Comparison of ENCODE assay signal across 17 cellular contexts in genomic region chr19:55684946-55685681, GRCh38. TPM values are rescaled to one million over a fixed set of nuclear protein-coding genes. Genes with fewer than 3 reads are reported as not detected.
A peak's percentile ranks its signal among the peaks of the same experiment; 100 is the strongest.
DNase-seq lines count a peak whose midpoint lies in the region; ATAC-seq, FAIRE-seq and TF ChIP-seq lines count a peak whose summit lies in the region.
"Had no signal": no experiment of that assay in that cellular context is flagged by ENCODE, and none has a peak within 500 bp of the region (broad histone marks: within the 10 kb centered on the region; RNA-seq: fewer than 3 reads in every experiment).

No MANE protein-coding gene starts in this region.

- peak overlapping the region; percentile 94 for H3K27ac Mint-ChIP-seq in Caco-2 (ENCODE audit: unreplicated experiment)
- H3K27ac Mint-ChIP-seq: CD8-positive, alpha-beta T cell; dendritic cell treated with granulocyte-macrophage colony-stimulating factor and Interleukin-4, amounts not matched to agents 40 ng/mL and 50 ng/mL, for 4 days; T-helper 2 cell treated with Interferon-gamma antibody and Interleukin-4, amounts not matched to agents 5 μg/mL and 100 μg/mL, for 36 hours had no signal

- peak overlapping the region; percentile 66; the same call in 1 of the 2 replicates for H3K9ac ChIP-seq in HepG2 (ENCODE audit: insufficient read depth, low read depth, low read length)

- H3K36me3 ChIP-seq in Caco-2 (ENCODE audit: control insufficient read depth, insufficient read depth, low read length) (peaks cover 10% of the 10 kb centered on the region), HepG2 (replicated peaks in 1 of 2; ENCODE audit: control insufficient read depth in 1 of 2, insufficient read depth in 2 of 2, low read length in 2 of 2) (peaks cover 16 to 63% of the 10 kb centered on the region in 2 experiments)

- H3K36me3 Mint-ChIP-seq in Caco-2 (ENCODE audit: insufficient read depth, unreplicated experiment): peaks cover 85% of the 10 kb centered on the region

- 99% methylated on average over 47 of the region's 60 CpGs for WGBS in HepG2 (ENCODE audit: low lambda C conversion rate)

- H3K4me2 ChIP-seq in HepG2 (ENCODE audit: low read depth, low read length): peak overlapping the region; percentile 67

- H3K9me3 ChIP-seq in Caco-2 (no peaks in the 10 kb centered on the region), HepG2 (ENCODE audit: low read length) (no peaks in the 10 kb centered on the region)
- H3K9me3 ChIP-seq: ascending aorta, thyroid gland had no signal

- no peaks in the 10 kb centered on the region for H3K9me3 Mint-ChIP-seq in Caco-2 (ENCODE audit: unreplicated experiment)
- H3K9me3 Mint-ChIP-seq: CD8-positive, alpha-beta T cell; dendritic cell treated with granulocyte-macrophage colony-stimulating factor and Interleukin-4, amounts not matched to agents 40 ng/mL and 50 ng/mL, for 4 days; T-helper 2 cell treated with Interferon-gamma antibody and Interleukin-4, amounts not matched to agents 5 μg/mL and 100 μg/mL, for 36 hours had no signal

- no peak for TF ChIP-seq RAD21 in HepG2 (CRISPR knock-in tag; IDR thresholded peaks at IDR 0.05)

- H2AFZ ChIP-seq in HepG2 (ENCODE audit: low read length): no peak overlapping the region

- intact Hi-C loops in Caco-2 (cut with micrococcal nuclease; ENCODE audit: unreplicated experiment): loop anchor here (1.0 kb wide), 1 partner anchor 17 kb away; no protein-coding TSS in a partner anchor
- intact Hi-C loops in HepG2 (cut with micrococcal nuclease; ENCODE audit: unreplicated experiment): no loop called here

- ATAC-seq in HepG2: no peak
- ATAC-seq in GM18511 (IDR thresholded peaks at IDR 0.05; ENCODE audit: unreplicated experiment): no peak
- ATAC-seq: CD8-positive, alpha-beta T cell; esophagus mucosa had no signal

- peaks cover 33% of the 10 kb centered on the region for H3K79me2 ChIP-seq in HepG2 (ENCODE audit: insufficient read depth, low read length)

- POLR2A ChIA-PET in Caco-2 (lab: Charles Lee): no interaction called here
- POLR2A ChIA-PET in HepG2 (lab: Yijun Ruan, JAX): no interaction called here

- BruUV-seq in Caco-2 (replicated peaks; lab: Mats Ljungman, UMichigan) (no TSS peak), HepG2 (replicated peaks; lab: Mats Ljungman, UMichigan) (no TSS peak)

- no peak for TF ChIP-seq POLR2A in HepG2 (IDR thresholded peaks at IDR 0.05; ENCODE audit: insufficient read depth in 1 of 2, low read depth in 2 of 2, low read length in 2 of 2)

- no peak for TF ChIP-seq CTCF in Caco-2 (IDR thresholded peaks at IDR 0.05; ENCODE audit: insufficient read depth in 1 of 2, low read depth in 1 of 2, low read length in 1 of 2, severe bottlenecking in 1 of 2, unreplicated experiment in 1 of 2)
- TF ChIP-seq CTCF in HepG2 (CRISPR knock-in tag; IDR thresholded peaks at IDR 0.05): no peak

- H3K4me1 ChIP-seq in Caco-2: peaks cover 57% of the 10 kb centered on the region
- peaks cover 63% of the 10 kb centered on the region for H3K4me1 ChIP-seq in HepG2 (ENCODE audit: insufficient read depth, low read length)
- H3K4me1 ChIP-seq: ascending aorta had no signal

- peaks cover 46% of the 10 kb centered on the region for H3K4me1 Mint-ChIP-seq in Caco-2 (ENCODE audit: low read depth, unreplicated experiment)

- H3K27me3 ChIP-seq in Caco-2 (replicated peaks; ENCODE audit: control insufficient read depth, insufficient read depth, low read length): no peaks in the 10 kb centered on the region
- H3K27me3 ChIP-seq in HepG2 (ENCODE audit: control insufficient read depth in 1 of 2, insufficient read depth in 2 of 2, low read length in 2 of 2): no peaks in the 10 kb centered on the region
- H3K27me3 ChIP-seq: ascending aorta, thyroid gland had no signal

- H3K27me3 Mint-ChIP-seq in Caco-2 (ENCODE audit: insufficient read depth, unreplicated experiment): no peaks in the 10 kb centered on the region
- H3K27me3 Mint-ChIP-seq: dendritic cell treated with granulocyte-macrophage colony-stimulating factor and Interleukin-4, amounts not matched to agents 40 ng/mL and 50 ng/mL, for 4 days had no signal

- no peak overlapping the region for H3K4me3 Mint-ChIP-seq in Caco-2 (ENCODE audit: unreplicated experiment)
- H3K4me3 Mint-ChIP-seq: CD8-positive, alpha-beta T cell; dendritic cell treated with granulocyte-macrophage colony-stimulating factor and Interleukin-4, amounts not matched to agents 40 ng/mL and 50 ng/mL, for 4 days; T-helper 2 cell treated with Interferon-gamma antibody and Interleukin-4, amounts not matched to agents 5 μg/mL and 100 μg/mL, for 36 hours had no signal

- FAIRE-seq in HepG2 (lab: Jason Lieb, UNC): no peak

- DNase-seq in Caco-2 (no peak), HepG2 (ENCODE audit: low spot score) (no peak), dermis blood vessel endothelial cell (no peak)
- DNase-seq: activated CD8-positive, alpha-beta memory T cell treated with anti-CD3 and anti-CD28 coated beads, Interleukin-2, amount 50 U/mL, for 4 hours; CD8-positive, alpha-beta T cell; glutamatergic neuron; H7; mesendoderm; NCI-H1436 treated with DMSO at 0.1 percent for 48 hours; NCI-H2227 treated with DMSO at 0.1 percent for 48 hours; stimulated activated CD4-positive, alpha-beta T cell treated with anti-CD3 and anti-CD28 coated beads, Interleukin-4, amount 100 ng/mL, for 24 hours; thyroid gland had no signal

- TF ChIP-seq EP300 in HepG2 (IDR thresholded peaks at IDR 0.05; ENCODE audit: low read depth in 2 of 2, low read length in 2 of 2) (no peak), HepG2 (CRISPR knock-in tag; IDR thresholded peaks at IDR 0.05; ENCODE audit: borderline replicate concordance) (no peak)

- H4K20me1 ChIP-seq in HepG2 (ENCODE audit: insufficient read depth, low read length): no peaks in the 10 kb centered on the region

- in situ Hi-C loops in HepG2 (cut with HindIII; ENCODE audit: extremely low pct_ligation_motif_present, low pct_unique_long_range_greater_than_20kb): no loop called here

- H3K27ac ChIP-seq in HepG2 (ENCODE audit: extremely low read length, insufficient read depth, low read length): peak overlapping the region; percentile 89
- H3K27ac ChIP-seq: ascending aorta, thyroid gland had no signal

- H3K4me3 ChIP-seq in Caco-2 (ENCODE audit: low read depth, low read length) (no peak overlapping the region), HepG2 (replicated peaks in 1 of 3; ENCODE audit: insufficient read depth in 1 of 3, low read depth in 2 of 3, low read length in 3 of 3) (no peak overlapping the region)
- H3K4me3 ChIP-seq: ascending aorta, thyroid gland had no signal

- CTCF ChIA-PET in Caco-2 (lab: Charles Lee): interaction anchor here (1.7 kb wide), 1 partner anchor 14 kb away, joined by 8 read pairs; no protein-coding TSS in a partner anchor
- CTCF ChIA-PET in HepG2 (lab: Yijun Ruan, JAX; ENCODE audit: low intra/inter-chr PET ratio, low total read pairs): no interaction called here

RNA-seq across cellular contexts. Expression of gene EPN1, which starts 10.1 kb away (rescaled TPM):
- total RNA-seq in Caco-2 (2022) (197 and 201 TPM in 2 replicates), HepG2 (2016; rRNA removed; fragmentation: Illumina TruSeq; extraction: Trizol) (28.9 and 32.6 TPM in 2 replicates), dermis blood vessel endothelial cell (71.6 and 243 TPM in 2 replicates)
- 52.8 and 53.7 TPM in 2 replicates for total RNA-seq in HepG2 (2016; cell fraction: cytosol; rRNA removed; fragmentation: Illumina TruSeq; extraction: Trizol; ENCODE audit: low read depth)
- total RNA-seq in HepG2 (2016; cell fraction: insoluble cytoplasmic fraction; rRNA removed; fragmentation: Illumina TruSeq; extraction: Trizol): 25.9 and 29.9 TPM in 2 replicates
- 128 and 129 TPM in 2 replicates for total RNA-seq in HepG2 (2016; cell fraction: membrane; rRNA removed; fragmentation: Illumina TruSeq; extraction: Trizol)
- 16.4 and 20.8 TPM in 2 replicates for total RNA-seq in HepG2 (2016; cell fraction: nucleus; rRNA removed; fragmentation: Illumina TruSeq; extraction: Trizol)
- 31.7 and 43.7 TPM in 2 replicates for polyA plus RNA-seq in HepG2 (2011; rRNA removed)
- polyA plus RNA-seq in HepG2 (2011; cell fraction: cytosol; rRNA removed): 46.0 and 71.9 TPM in 2 replicates
- polyA plus RNA-seq in HepG2 (2011; cell fraction: nucleus; rRNA removed): 59.6 and 61.3 TPM in 2 replicates
- polyA plus RNA-seq in HepG2 (2012): 69.9 and 79.8 TPM in 2 replicates
- 193 and 205 TPM in 2 replicates for polyA plus RNA-seq in HepG2 (2016; cell fraction: cytosol; fragmentation: Illumina TruSeq; extraction: Trizol; ENCODE audit: low read depth)
- polyA plus RNA-seq in HepG2 (2016; cell fraction: insoluble cytoplasmic fraction; fragmentation: Illumina TruSeq; extraction: Trizol; ENCODE audit: low read depth): 64.3 and 84.2 TPM in 2 replicates
- 245 and 288 TPM in 2 replicates for polyA plus RNA-seq in HepG2 (2016; cell fraction: membrane; fragmentation: Illumina TruSeq; extraction: Trizol; ENCODE audit: low read depth)
- 57.0 and 57.7 TPM in 2 replicates for polyA plus RNA-seq in HepG2 (2016; cell fraction: nucleus; fragmentation: Illumina TruSeq; extraction: Trizol; ENCODE audit: insufficient read depth, low read depth)
- polyA minus RNA-seq in HepG2 (2011; rRNA and poly(A)+ RNA removed; ENCODE audit: low replicate concordance): 37.6 and 70.9 TPM in 2 replicates
- 66.7 and 69.6 TPM in 2 replicates for polyA minus RNA-seq in HepG2 (2011; cell fraction: cytosol; rRNA and poly(A)+ RNA removed)
- polyA minus RNA-seq in HepG2 (2011; cell fraction: nucleus; rRNA and poly(A)+ RNA removed): 14.3 and 14.4 TPM in 2 replicates

RNA-seq across cellular contexts. Expression of gene U2AF2, which starts 30.3 kb away (rescaled TPM):
- total RNA-seq in Caco-2 (2022): 289 TPM in 2 replicates
- 124 and 127 TPM in 2 replicates for total RNA-seq in HepG2 (2016; rRNA removed; fragmentation: Illumina TruSeq; extraction: Trizol)
- 22.0 and 23.9 TPM in 2 replicates for total RNA-seq in HepG2 (2016; cell fraction: cytosol; rRNA removed; fragmentation: Illumina TruSeq; extraction: Trizol; ENCODE audit: low read depth)
- total RNA-seq in HepG2 (2016; cell fraction: insoluble cytoplasmic fraction; rRNA removed; fragmentation: Illumina TruSeq; extraction: Trizol): 117 and 129 TPM in 2 replicates
- 34.1 and 39.9 TPM in 2 replicates for total RNA-seq in HepG2 (2016; cell fraction: membrane; rRNA removed; fragmentation: Illumina TruSeq; extraction: Trizol)
- 67.4 and 78.0 TPM in 2 replicates for total RNA-seq in HepG2 (2016; cell fraction: nucleus; rRNA removed; fragmentation: Illumina TruSeq; extraction: Trizol)
- 84.3 and 116 TPM in 2 replicates for polyA plus RNA-seq in HepG2 (2011; rRNA removed)
- polyA plus RNA-seq in HepG2 (2011; cell fraction: cytosol; rRNA removed): 64.9 and 87.3 TPM in 2 replicates
- polyA plus RNA-seq in HepG2 (2011; cell fraction: nucleus; rRNA removed): 388 and 484 TPM in 2 replicates
- polyA plus RNA-seq in HepG2 (2012): 86.8 and 111 TPM in 2 replicates
- 10.3 TPM in 2 replicates for polyA plus RNA-seq in HepG2 (2016; cell fraction: cytosol; fragmentation: Illumina TruSeq; extraction: Trizol; ENCODE audit: low read depth)
- 146 and 162 TPM in 2 replicates for polyA plus RNA-seq in HepG2 (2016; cell fraction: insoluble cytoplasmic fraction; fragmentation: Illumina TruSeq; extraction: Trizol; ENCODE audit: low read depth)
- 21.2 and 21.5 TPM in 2 replicates for polyA plus RNA-seq in HepG2 (2016; cell fraction: membrane; fragmentation: Illumina TruSeq; extraction: Trizol; ENCODE audit: low read depth)
- polyA plus RNA-seq in HepG2 (2016; cell fraction: nucleus; fragmentation: Illumina TruSeq; extraction: Trizol; ENCODE audit: insufficient read depth, low read depth): 178 and 182 TPM in 2 replicates
- 124 and 144 TPM in 2 replicates for polyA minus RNA-seq in HepG2 (2011; rRNA and poly(A)+ RNA removed; ENCODE audit: low replicate concordance)
- 41.7 and 55.9 TPM in 2 replicates for polyA minus RNA-seq in HepG2 (2011; cell fraction: cytosol; rRNA and poly(A)+ RNA removed)
- polyA minus RNA-seq in HepG2 (2011; cell fraction: nucleus; rRNA and poly(A)+ RNA removed): 60.4 and 76.0 TPM in 2 replicates
- 84.1 and 172 TPM in 2 replicates for total RNA-seq in dermis blood vessel endothelial cell

RNA-seq across cellular contexts. Expression of gene CCDC106, which starts 37.1 kb away (rescaled TPM):
- total RNA-seq in Caco-2 (2022) (17.4 and 17.6 TPM in 2 replicates), HepG2 (2016; rRNA removed; fragmentation: Illumina TruSeq; extraction: Trizol) (7.0 and 8.8 TPM in 2 replicates), dermis blood vessel endothelial cell (7.8 and 13.9 TPM in 2 replicates)
- 10.8 and 12.3 TPM in 2 replicates for total RNA-seq in HepG2 (2016; cell fraction: cytosol; rRNA removed; fragmentation: Illumina TruSeq; extraction: Trizol; ENCODE audit: low read depth)
- total RNA-seq in HepG2 (2016; cell fraction: insoluble cytoplasmic fraction; rRNA removed; fragmentation: Illumina TruSeq; extraction: Trizol): 4.5 and 9.6 TPM in 2 replicates
- total RNA-seq in HepG2 (2016; cell fraction: membrane; rRNA removed; fragmentation: Illumina TruSeq; extraction: Trizol): 15.2 and 19.5 TPM in 2 replicates
- 4.3 and 4.4 TPM in 2 replicates for total RNA-seq in HepG2 (2016; cell fraction: nucleus; rRNA removed; fragmentation: Illumina TruSeq; extraction: Trizol)
- 4.7 and 6.2 TPM in 2 replicates for polyA plus RNA-seq in HepG2 (2011; rRNA removed)
- polyA plus RNA-seq in HepG2 (2011; cell fraction: cytosol; rRNA removed): 3.2 and 6.1 TPM in 2 replicates
- polyA plus RNA-seq in HepG2 (2011; cell fraction: nucleus; rRNA removed): 12.9 and 13.3 TPM in 2 replicates
- polyA plus RNA-seq in HepG2 (2012): 4.6 and 4.9 TPM in 2 replicates
- polyA plus RNA-seq in HepG2 (2016; cell fraction: cytosol; fragmentation: Illumina TruSeq; extraction: Trizol; ENCODE audit: low read depth): 17.8 and 22.3 TPM in 2 replicates
- 10.6 and 16.4 TPM in 2 replicates for polyA plus RNA-seq in HepG2 (2016; cell fraction: insoluble cytoplasmic fraction; fragmentation: Illumina TruSeq; extraction: Trizol; ENCODE audit: low read depth)
- 23.8 and 25.2 TPM in 2 replicates for polyA plus RNA-seq in HepG2 (2016; cell fraction: membrane; fragmentation: Illumina TruSeq; extraction: Trizol; ENCODE audit: low read depth)
- 20.2 and 22.7 TPM in 2 replicates for polyA plus RNA-seq in HepG2 (2016; cell fraction: nucleus; fragmentation: Illumina TruSeq; extraction: Trizol; ENCODE audit: insufficient read depth, low read depth)
- 4.4 and 6.2 TPM in 2 replicates for polyA minus RNA-seq in HepG2 (2011; rRNA and poly(A)+ RNA removed; ENCODE audit: low replicate concordance)
- polyA minus RNA-seq in HepG2 (2011; cell fraction: cytosol; rRNA and poly(A)+ RNA removed): 1.8 and 3.4 TPM in 2 replicates
- 2.2 and 3.9 TPM in 2 replicates for polyA minus RNA-seq in HepG2 (2011; cell fraction: nucleus; rRNA and poly(A)+ RNA removed)

RNA-seq across cellular contexts. Expression of gene ZNF581, which starts 41.7 kb away (rescaled TPM):
- total RNA-seq in Caco-2 (2022) (46.2 and 47.4 TPM in 2 replicates), HepG2 (2016; rRNA removed; fragmentation: Illumina TruSeq; extraction: Trizol) (18.4 and 19.6 TPM in 2 replicates), dermis blood vessel endothelial cell (16.3 and 20.8 TPM in 2 replicates)
- 34.0 and 35.7 TPM in 2 replicates for total RNA-seq in HepG2 (2016; cell fraction: cytosol; rRNA removed; fragmentation: Illumina TruSeq; extraction: Trizol; ENCODE audit: low read depth)
- total RNA-seq in HepG2 (2016; cell fraction: insoluble cytoplasmic fraction; rRNA removed; fragmentation: Illumina TruSeq; extraction: Trizol): 17.7 and 20.9 TPM in 2 replicates
- 38.4 and 42.1 TPM in 2 replicates for total RNA-seq in HepG2 (2016; cell fraction: membrane; rRNA removed; fragmentation: Illumina TruSeq; extraction: Trizol)
- total RNA-seq in HepG2 (2016; cell fraction: nucleus; rRNA removed; fragmentation: Illumina TruSeq; extraction: Trizol): 10.8 and 12.4 TPM in 2 replicates
- 49.5 and 52.6 TPM in 2 replicates for polyA plus RNA-seq in HepG2 (2011; rRNA removed)
- polyA plus RNA-seq in HepG2 (2011; cell fraction: cytosol; rRNA removed): 38.8 and 63.7 TPM in 2 replicates
- 31.7 and 33.0 TPM in 2 replicates for polyA plus RNA-seq in HepG2 (2011; cell fraction: nucleus; rRNA removed)
- 36.3 and 55.4 TPM in 2 replicates for polyA plus RNA-seq in HepG2 (2012)
- 26.5 and 29.6 TPM in 2 replicates for polyA plus RNA-seq in HepG2 (2016; cell fraction: cytosol; fragmentation: Illumina TruSeq; extraction: Trizol; ENCODE audit: low read depth)
- 17.0 and 19.4 TPM in 2 replicates for polyA plus RNA-seq in HepG2 (2016; cell fraction: insoluble cytoplasmic fraction; fragmentation: Illumina TruSeq; extraction: Trizol; ENCODE audit: low read depth)
- 31.3 and 37.7 TPM in 2 replicates for polyA plus RNA-seq in HepG2 (2016; cell fraction: membrane; fragmentation: Illumina TruSeq; extraction: Trizol; ENCODE audit: low read depth)
- 21.8 and 23.7 TPM in 2 replicates for polyA plus RNA-seq in HepG2 (2016; cell fraction: nucleus; fragmentation: Illumina TruSeq; extraction: Trizol; ENCODE audit: insufficient read depth, low read depth)
- polyA minus RNA-seq in HepG2 (2011; rRNA and poly(A)+ RNA removed; ENCODE audit: low replicate concordance): 18.8 and 71.6 TPM in 2 replicates
- 32.7 and 49.8 TPM in 2 replicates for polyA minus RNA-seq in HepG2 (2011; cell fraction: cytosol; rRNA and poly(A)+ RNA removed)
- 8.4 and 9.6 TPM in 2 replicates for polyA minus RNA-seq in HepG2 (2011; cell fraction: nucleus; rRNA and poly(A)+ RNA removed)

RNA-seq across cellular contexts. Expression of gene ZNF580, which starts 44.3 kb away (rescaled TPM):
- total RNA-seq in Caco-2 (2022): 38.5 and 41.4 TPM in 2 replicates
- total RNA-seq in HepG2 (2016; rRNA removed; fragmentation: Illumina TruSeq; extraction: Trizol): 3.0 and 4.4 TPM in 2 replicates
- total RNA-seq in HepG2 (2016; cell fraction: cytosol; rRNA removed; fragmentation: Illumina TruSeq; extraction: Trizol; ENCODE audit: low read depth): 4.9 and 7.2 TPM in 2 replicates
- 1.4 and 3.8 TPM in 2 replicates for total RNA-seq in HepG2 (2016; cell fraction: insoluble cytoplasmic fraction; rRNA removed; fragmentation: Illumina TruSeq; extraction: Trizol)
- 6.2 and 8.6 TPM in 2 replicates for total RNA-seq in HepG2 (2016; cell fraction: membrane; rRNA removed; fragmentation: Illumina TruSeq; extraction: Trizol)
- total RNA-seq in HepG2 (2016; cell fraction: nucleus; rRNA removed; fragmentation: Illumina TruSeq; extraction: Trizol): 3.4 and 4.3 TPM in 2 replicates
- polyA plus RNA-seq in HepG2 (2011; rRNA removed): 6.0 and 7.0 TPM in 2 replicates
- polyA plus RNA-seq in HepG2 (2011; cell fraction: cytosol; rRNA removed): 4.7 and 7.3 TPM in 2 replicates
- 27.6 and 35.1 TPM in 2 replicates for polyA plus RNA-seq in HepG2 (2011; cell fraction: nucleus; rRNA removed)
- polyA plus RNA-seq in HepG2 (2012): 18.9 and 26.2 TPM in 2 replicates
- 32.0 and 36.6 TPM in 2 replicates for polyA plus RNA-seq in HepG2 (2016; cell fraction: cytosol; fragmentation: Illumina TruSeq; extraction: Trizol; ENCODE audit: low read depth)
- polyA plus RNA-seq in HepG2 (2016; cell fraction: insoluble cytoplasmic fraction; fragmentation: Illumina TruSeq; extraction: Trizol; ENCODE audit: low read depth): 11.3 and 16.8 TPM in 2 replicates
- polyA plus RNA-seq in HepG2 (2016; cell fraction: membrane; fragmentation: Illumina TruSeq; extraction: Trizol; ENCODE audit: low read depth): 30.4 and 35.3 TPM in 2 replicates
- polyA plus RNA-seq in HepG2 (2016; cell fraction: nucleus; fragmentation: Illumina TruSeq; extraction: Trizol; ENCODE audit: insufficient read depth, low read depth): 20.0 and 25.7 TPM in 2 replicates
- 7.9 and 9.8 TPM in 2 replicates for polyA minus RNA-seq in HepG2 (2011; rRNA and poly(A)+ RNA removed; ENCODE audit: low replicate concordance)
- 8.1 and 9.1 TPM in 2 replicates for polyA minus RNA-seq in HepG2 (2011; cell fraction: cytosol; rRNA and poly(A)+ RNA removed)
- 7.1 and 8.8 TPM in 2 replicates for polyA minus RNA-seq in HepG2 (2011; cell fraction: nucleus; rRNA and poly(A)+ RNA removed)
- total RNA-seq in dermis blood vessel endothelial cell: 2.0 and 3.6 TPM in 2 replicates
